ENCODE assay signal across 19 cellular contexts in the genomic region with DNA sequence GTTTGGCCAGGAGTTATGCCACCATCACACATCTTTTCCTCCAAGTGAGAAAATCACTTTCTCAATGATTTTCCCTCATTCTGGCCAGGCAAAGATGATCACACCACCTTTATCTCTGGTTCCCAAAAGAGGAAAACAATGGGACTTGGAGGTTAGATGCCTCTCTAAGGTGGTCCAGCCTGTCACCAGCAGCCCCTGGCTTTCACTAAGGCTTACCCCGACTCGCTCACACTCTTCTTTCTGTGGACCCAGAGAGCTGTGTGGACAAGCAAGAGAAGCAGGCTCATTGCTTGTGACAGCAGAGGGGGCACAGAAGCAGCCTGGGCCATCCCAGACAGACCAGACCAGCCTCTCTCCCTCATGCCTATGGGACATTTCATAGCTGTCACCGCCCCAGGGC.
"Had no signal": no experiment of that assay in that cellular context is flagged by ENCODE, and none has a peak within 500 bp of the region (broad histone marks: within the 10 kb centered on the region; RNA-seq: fewer than 3 reads in every experiment).

No MANE protein-coding gene starts in this region.

- H3K4me1 Mint-ChIP-seq: IgD-negative memory B cell, T-helper 17 cell had no signal

- H3K27me3 ChIP-seq: SJCRH30 had no signal

- DNase-seq: NCI-H1436; NCI-H2029; NCI-H2171; NCI-H226; NCI-H446 treated with DMSO at 0.1 percent for 48 hours; NCI-H510A treated with DMSO at 0.1 percent for 48 hours; NCI-H526; NCI-H82; NK-92 treated with Interleukin-12 subunit alpha and Interleukin-12 subunit beta, amount 100 ng/mL, for 24 hours; PC-3; SHP77 treated with DMSO at 0.1 percent for 48 hours; SJCRH30; T-helper 1 cell; T-helper 17 cell had no signal

- H3K4me3 Mint-ChIP-seq: IgD-negative memory B cell, T-helper 17 cell had no signal

- ATAC-seq: K562, Panc1, PC-3, Right ventricle myocardium inferior, SK-N-SH treated with all-trans-retinoic acid at 6 μM for 48 hours, T-helper 17 cell had no signal

- H3K36me3 ChIP-seq: SJCRH30 had no signal

- H3K4me3 ChIP-seq: K562, SJCRH30 had no signal

- H3K27ac Mint-ChIP-seq: IgD-negative memory B cell, T-helper 17 cell had no signal

- H3K27ac ChIP-seq: SJCRH30 had no signal

- H3K9me3 ChIP-seq: SJCRH30 had no signal
